In the genomic region with DNA sequence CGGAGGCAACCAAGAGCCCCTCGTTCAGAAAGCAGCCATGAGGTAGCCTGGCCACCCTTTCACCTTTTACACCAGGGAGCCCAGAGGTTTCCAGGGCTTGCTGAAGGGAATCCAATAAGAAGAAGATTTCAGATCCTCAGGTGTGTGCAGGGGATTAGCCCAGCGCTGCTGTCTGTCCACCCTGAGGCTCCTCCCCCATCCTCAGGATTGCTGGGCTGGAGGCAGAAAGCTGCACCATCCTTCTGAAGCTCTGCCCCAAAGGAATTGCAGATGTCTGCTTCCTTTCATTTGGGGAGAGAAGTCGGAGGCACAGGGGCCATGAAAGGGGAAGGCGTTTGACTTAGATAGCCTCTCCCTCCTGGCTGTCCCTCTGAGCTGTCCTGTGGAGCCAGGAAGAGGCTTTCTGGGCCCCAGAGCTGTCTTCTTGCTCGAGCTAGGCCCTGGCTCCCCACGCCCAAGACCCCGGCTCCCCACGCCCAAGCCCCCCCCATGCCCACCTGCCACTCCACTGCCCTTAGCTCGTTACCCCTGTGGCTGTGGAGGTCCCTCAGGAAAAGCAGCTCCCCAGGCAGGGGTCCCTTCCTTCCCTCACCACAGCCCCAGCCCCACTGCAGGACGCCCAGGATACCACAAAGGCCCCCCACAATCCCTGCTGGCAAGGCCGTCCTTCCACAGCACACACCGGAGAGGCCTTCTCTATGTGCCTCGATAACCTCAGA, we compare ENCODE assay signal across 15 cellular contexts.
"Had no signal": no experiment of that assay in that cellular context is flagged by ENCODE, and none has a peak within 500 bp of the region (broad histone marks: within the 10 kb centered on the region; RNA-seq: fewer than 3 reads in every experiment).

No MANE protein-coding gene starts in this region.

- ATAC-seq: left colon; natural killer cell treated with Interleukin-12 subunit alpha and Interleukin-12 subunit beta and Interleukin-15 and Interleukin-18, amount 100 ng/mL, for 72 hours; stimulated activated memory B cell treated with anti-CD40 and anti-IgM and Interleukin-4, amounts not matched to agents 10 μg/mL and 1 μg/mL and 100 μg/mL, for 72 hours had no signal

- H3K36me3 ChIP-seq: breast epithelium, esophagus muscularis mucosa, ovary, transverse colon had no signal

- H3K36me3 Mint-ChIP-seq: natural killer cell treated with Interleukin-12 subunit alpha and Interleukin-12 subunit beta and Interleukin-15 and Interleukin-18, amount 100 ng/mL, for 72 hours; stimulated activated memory B cell treated with anti-CD40 and anti-IgM and Interleukin-4, amounts not matched to agents 10 μg/mL and 1 μg/mL and 100 μg/mL, for 72 hours had no signal

- H3K27me3 ChIP-seq: breast epithelium, dorsolateral prefrontal cortex, esophagus muscularis mucosa, ovary, transverse colon had no signal

- H3K27ac Mint-ChIP-seq: activated CD4-positive, alpha-beta memory T cell treated with anti-CD3 and anti-CD28 coated beads, Interleukin-2, amount 10 ng/mL, durations not matched to agents 7 days and 5 days; natural killer cell treated with Interleukin-12 subunit alpha and Interleukin-12 subunit beta and Interleukin-15 and Interleukin-18, amount 100 ng/mL, for 72 hours; stimulated activated memory B cell treated with anti-CD40 and anti-IgM and Interleukin-4, amounts not matched to agents 10 μg/mL and 1 μg/mL and 100 μg/mL, for 72 hours had no signal

- H3K9me3 ChIP-seq: breast epithelium, esophagus muscularis mucosa, ovary, transverse colon had no signal

- H3K4me1 Mint-ChIP-seq: activated CD4-positive, alpha-beta memory T cell treated with anti-CD3 and anti-CD28 coated beads, Interleukin-2, amount 10 ng/mL, durations not matched to agents 7 days and 5 days; stimulated activated memory B cell treated with anti-CD40 and anti-IgM and Interleukin-4, amounts not matched to agents 10 μg/mL and 1 μg/mL and 100 μg/mL, for 72 hours had no signal

- H3K27ac ChIP-seq: breast epithelium, esophagus muscularis mucosa, ovary had no signal

- H3K4me3 Mint-ChIP-seq: activated CD4-positive, alpha-beta memory T cell treated with anti-CD3 and anti-CD28 coated beads, Interleukin-2, amount 10 ng/mL, durations not matched to agents 7 days and 5 days; natural killer cell treated with Interleukin-12 subunit alpha and Interleukin-12 subunit beta and Interleukin-15 and Interleukin-18, amount 100 ng/mL, for 72 hours; stimulated activated memory B cell treated with anti-CD40 and anti-IgM and Interleukin-4, amounts not matched to agents 10 μg/mL and 1 μg/mL and 100 μg/mL, for 72 hours had no signal

- H3K4me3 ChIP-seq: breast epithelium, dorsolateral prefrontal cortex, esophagus muscularis mucosa, ovary, transverse colon had no signal

- DNase-seq: activated CD4-positive, alpha-beta memory T cell treated with anti-CD3 and anti-CD28 coated beads, Interleukin-2, amount 10 ng/mL, durations not matched to agents 7 days and 5 days; activated T-cell treated with anti-CD3 and anti-CD28 coated beads, Interleukin-2, amount 50 U/mL, for 48 hours; aorta; glutamatergic neuron; left colon; mammary epithelial cell; ovary; substantia nigra; T-helper 9 cell; transverse colon had no signal

- H3K4me1 ChIP-seq: breast epithelium had no signal

- H3K9me3 Mint-ChIP-seq: activated CD4-positive, alpha-beta memory T cell treated with anti-CD3 and anti-CD28 coated beads, Interleukin-2, amount 10 ng/mL, durations not matched to agents 7 days and 5 days; natural killer cell treated with Interleukin-12 subunit alpha and Interleukin-12 subunit beta and Interleukin-15 and Interleukin-18, amount 100 ng/mL, for 72 hours; stimulated activated memory B cell treated with anti-CD40 and anti-IgM and Interleukin-4, amounts not matched to agents 10 μg/mL and 1 μg/mL and 100 μg/mL, for 72 hours had no signal
